In the genomic region with DNA sequence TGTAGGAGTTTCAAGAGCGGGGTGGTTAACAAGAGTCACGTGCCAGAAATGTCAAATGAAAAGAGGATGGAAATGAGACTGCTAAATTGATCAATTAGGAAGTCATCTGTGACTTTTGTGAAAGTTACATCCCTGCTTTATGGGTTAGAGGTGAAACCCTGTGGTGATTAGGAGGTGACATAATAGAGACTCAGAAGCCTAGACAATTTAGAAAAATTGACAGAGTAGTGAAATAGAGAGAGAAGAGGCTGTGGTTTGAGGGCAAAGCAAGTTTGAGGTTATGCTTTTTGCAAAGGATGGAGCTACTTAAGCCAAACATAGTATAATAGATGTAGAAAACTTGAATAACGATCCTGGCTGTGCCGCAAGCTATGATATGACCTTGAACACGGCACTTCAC, we compare ENCODE assay signal across 8 cellular contexts.
"Had no signal": no experiment of that assay in that cellular context is flagged by ENCODE, and none has a peak within 500 bp of the region (broad histone marks: within the 10 kb centered on the region; RNA-seq: fewer than 3 reads in every experiment).

No MANE protein-coding gene starts in this region.

- H2AFZ ChIP-seq: GM23338 had no signal

- ATAC-seq: GM23338, HepG2, K562 had no signal

- H3K27ac ChIP-seq: HL-60 had no signal

- DNase-seq: H9, HCEC 1CT, IMR-90, KG1 had no signal

- H3K4me3 ChIP-seq: GM23338, K562 had no signal

- H3K4me2 ChIP-seq: GM23338 had no signal
